In the genomic region with DNA sequence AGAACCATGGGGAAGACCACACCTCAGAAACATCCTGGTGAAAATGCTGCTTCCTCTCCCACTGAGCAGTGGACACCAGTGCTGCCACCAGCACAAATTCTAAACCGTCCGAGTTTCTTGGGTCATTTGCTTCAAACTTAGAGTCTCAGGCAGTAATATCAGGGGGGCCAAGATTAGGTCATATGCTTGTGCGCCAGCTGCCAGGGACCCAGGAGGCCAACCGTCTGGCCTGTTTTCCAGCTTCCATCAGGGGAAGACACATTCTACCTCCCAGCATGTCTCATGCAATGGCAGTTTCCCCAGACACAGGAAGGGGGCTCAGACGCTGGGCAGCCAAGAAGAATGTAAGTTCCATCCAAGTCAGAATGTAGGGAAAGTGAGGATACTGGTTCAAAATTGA, we compare ENCODE assay signal across 18 cellular contexts.
"Had no signal": no experiment of that assay in that cellular context is flagged by ENCODE, and none has a peak within 500 bp of the region (broad histone marks: within the 10 kb centered on the region; RNA-seq: fewer than 3 reads in every experiment).

No MANE protein-coding gene starts in this region.

- H3K27me3 Mint-ChIP-seq: naive B cell; stimulated activated memory B cell treated with anti-CD40 and anti-IgM and Interleukin-4, amounts not matched to agents 10 μg/mL and 1 μg/mL and 100 μg/mL, for 72 hours had no signal

- ATAC-seq: activated CD4-positive, CD25-positive, alpha-beta regulatory T cell treated with anti-CD3 and anti-CD28 coated beads, Interleukin-2, amount 50 U/mL, for 24 hours; left lung; mucosa of descending colon; stimulated activated memory B cell treated with anti-CD40 and anti-IgM and Interleukin-4, amounts not matched to agents 10 μg/mL and 1 μg/mL and 100 μg/mL, for 72 hours had no signal

- H3K36me3 ChIP-seq: cardiac muscle cell, left lung, ovary, sigmoid colon, spleen, tibial nerve, vagina had no signal

- H3K9me3 ChIP-seq: left lung, mucosa of descending colon, ovary, sigmoid colon, spleen, tibial nerve, vagina had no signal

- H3K4me1 Mint-ChIP-seq: naive B cell had no signal

- H3K27ac Mint-ChIP-seq: activated naive CD8-positive, alpha-beta T cell treated with anti-CD3 and anti-CD28 coated beads for 36 hours; naive B cell; stimulated activated memory B cell treated with anti-CD40 and anti-IgM and Interleukin-4, amounts not matched to agents 10 μg/mL and 1 μg/mL and 100 μg/mL, for 72 hours had no signal

- H3K27ac ChIP-seq: cardiac muscle cell, dorsolateral prefrontal cortex, left lung, ovary, sigmoid colon, tibial nerve, vagina had no signal

- H3K4me3 Mint-ChIP-seq: activated naive CD8-positive, alpha-beta T cell treated with anti-CD3 and anti-CD28 coated beads for 36 hours; naive B cell; stimulated activated memory B cell treated with anti-CD40 and anti-IgM and Interleukin-4, amounts not matched to agents 10 μg/mL and 1 μg/mL and 100 μg/mL, for 72 hours had no signal

- DNase-seq: activated naive CD8-positive, alpha-beta T cell treated with anti-CD3 and anti-CD28 coated beads for 36 hours; amniotic stem cell; dorsolateral prefrontal cortex; foreskin melanocyte; glutamatergic neuron; kidney; left lung; mucosa of descending colon; naive B cell; ovary; sigmoid colon; spleen; stimulated activated CD4-positive, alpha-beta T cell treated with anti-CD3 and anti-CD28 coated beads, Interleukin-4, amount 100 ng/mL, for 4 hours had no signal

- H3K4me3 ChIP-seq: cardiac muscle cell, dorsolateral prefrontal cortex, left lung, mucosa of descending colon, ovary, sigmoid colon, spleen, tibial nerve, vagina had no signal

- H3K36me3 Mint-ChIP-seq: naive B cell; stimulated activated memory B cell treated with anti-CD40 and anti-IgM and Interleukin-4, amounts not matched to agents 10 μg/mL and 1 μg/mL and 100 μg/mL, for 72 hours had no signal

- H3K9me3 Mint-ChIP-seq: activated naive CD8-positive, alpha-beta T cell treated with anti-CD3 and anti-CD28 coated beads for 36 hours; naive B cell; stimulated activated memory B cell treated with anti-CD40 and anti-IgM and Interleukin-4, amounts not matched to agents 10 μg/mL and 1 μg/mL and 100 μg/mL, for 72 hours had no signal

- H3K27me3 ChIP-seq: cardiac muscle cell, dorsolateral prefrontal cortex, left lung, ovary, sigmoid colon, spleen, tibial nerve, vagina had no signal
